14 cellular contexts compared by ENCODE assay signal in genomic region chr4:153241970-153242847, GRCh38. TPM values are rescaled to one million over a fixed set of nuclear protein-coding genes. Genes with fewer than 3 reads are reported as not detected.
DNase-seq lines count a peak whose midpoint lies in the region; ATAC-seq and TF ChIP-seq lines count a peak whose summit lies in the region.
"Had no signal": no experiment of that assay in that cellular context is flagged by ENCODE, and none has a peak within 500 bp of the region (broad histone marks: within the 10 kb centered on the region; RNA-seq: fewer than 3 reads in every experiment).

No MANE protein-coding gene starts in this region.

- RAD21 ChIA-PET in HCT116 (lab: Charles Lee; ENCODE audit: low non-redundant PET in 1 of 2, low total read pairs in 2 of 2, uncharacterized antibody in 2 of 2, unreplicated experiment in 2 of 2) = interaction anchor here in 1 of 2 experiments (0.7 kb wide), 1 partner anchor 519 kb away, joined by 3 read pairs; no protein-coding TSS in a partner anchor

- TF ChIP-seq RAD21 in HCT116 (IDR thresholded peaks at IDR 0.05; ENCODE audit: low read depth) = no peak

- intact Hi-C loops in HCT116 (cut with micrococcal nuclease) = no loop called here

- POLR2A ChIA-PET in HCT116 (lab: Charles Lee) = no interaction called here

- H4K20me1 ChIP-seq in HCT116 (ENCODE audit: insufficient read depth) = no peaks in the 10 kb centered on the region

- no peaks in the 10 kb centered on the region for H3K9me3 ChIP-seq in HCT116 (ENCODE audit: control insufficient read depth in 1 of 2, insufficient read depth in 1 of 2, low read depth in 1 of 2, low read length in 2 of 2)
- H3K9me3 ChIP-seq: ovary had no signal

- no peaks in the 10 kb centered on the region for H3K36me3 ChIP-seq in HCT116 (ENCODE audit: control insufficient read depth in 1 of 2, insufficient read depth in 2 of 2, low read length in 2 of 2)
- H3K36me3 ChIP-seq: ovary had no signal

- peaks cover 22 to 37% of the 10 kb centered on the region in 2 experiments for H3K4me1 ChIP-seq in HCT116 (ENCODE audit: control insufficient read depth in 1 of 2, insufficient read depth in 2 of 2, low read length in 2 of 2)

- TF ChIP-seq POLR2A in HCT116 (IDR thresholded peaks at IDR 0.05; ENCODE audit: borderline replicate concordance, extremely low read depth, insufficient read depth, insufficient read length) = no peak

- BruUV-seq in HCT116 (replicated peaks; lab: Mats Ljungman, UMichigan) = no TSS peak

- no peak overlapping the region for H3K9ac ChIP-seq in HCT116 (ENCODE audit: low read length)

- no peaks in the 10 kb centered on the region for H3K9me2 ChIP-seq in HCT116 (ENCODE audit: insufficient read depth)

- CTCF ChIA-PET in HCT116 (lab: Charles Lee) = no interaction called here

- H2AFZ ChIP-seq in HCT116 (ENCODE audit: low read depth, low read length, poor library complexity, severe bottlenecking) = no peak overlapping the region

- H3K79me2 ChIP-seq in HCT116 (ENCODE audit: insufficient read depth, low read length) = no peaks in the 10 kb centered on the region

- no peak overlapping the region for H3K27ac ChIP-seq in HCT116 (ENCODE audit: low read depth, low read length)
- H3K27ac ChIP-seq: ovary had no signal

- no peak overlapping the region for H3K4me3 ChIP-seq in HCT116 (replicated peaks in 1 of 2; ENCODE audit: low read depth in 1 of 2, low read length in 2 of 2)
- H3K4me3 ChIP-seq: K562, ovary had no signal

- no peak for TF ChIP-seq CTCF in HCT116 (IDR thresholded peaks at IDR 0.05 in 2 of 3, conservative IDR thresholded peaks at IDR 0.05 in 1 of 3; ENCODE audit: borderline replicate concordance in 1 of 3, insufficient read depth in 1 of 3, low read depth in 2 of 3, low read length in 2 of 3)

- DNase-seq in COLO668 (lab: John Stamatoyannopoulos, UW; ENCODE audit: unreplicated experiment) (peak; percentile 46), HCT116 (ENCODE audit: low read depth, low spot score) (no peak), iris pigment epithelial cell (ENCODE audit: low read depth) (peak; percentile 70), AML-193 (lab: John Stamatoyannopoulos, UW) (no peak), T-helper 1 cell (no peak)
- DNase-seq: activated effector memory CD4-positive, alpha-beta T cell treated with anti-CD3 and anti-CD28 coated beads, Interleukin-2, amount 50 U/mL, for 16 hours; CD4-positive, CD25-positive, alpha-beta regulatory T cell; ovary; T-helper 2 cell had no signal

- ATAC-seq in HCT116 = peak; percentile 29; the same call in 1 of the 2 replicates
- no peak for ATAC-seq in HG02571 (IDR thresholded peaks at IDR 0.05; ENCODE audit: unreplicated experiment)
- ATAC-seq in GM21737 (IDR thresholded peaks at IDR 0.05; ENCODE audit: unreplicated experiment) = no peak
- ATAC-seq: K562; stimulated activated memory B cell treated with anti-CD40 and anti-IgM and Interleukin-4, amounts not matched to agents 10 μg/mL and 1 μg/mL and 100 μg/mL, for 72 hours had no signal

- no peaks in the 10 kb centered on the region for H3K27me3 ChIP-seq in HCT116 (ENCODE audit: insufficient read depth, low read length)
- H3K27me3 ChIP-seq: ovary had no signal

- H3K4me2 ChIP-seq in HCT116 (ENCODE audit: low read length) = no peak overlapping the region

TF ChIP-seq in HCT116, 20 proteins besides CTCF, POLR2A, EP300 and RAD21:
- no peak for TF ChIP-seq POLR2AphosphoS5 (IDR thresholded peaks at IDR 0.05; ENCODE audit: low read depth, low read length)
- TF ChIP-seq TCF7L2 (IDR thresholded peaks at IDR 0.05; ENCODE audit: borderline replicate concordance, extremely low read depth, insufficient read depth, insufficient read length) = peak; percentile 48

TF ChIP-seq in PFSK-1, 5 proteins besides CTCF, POLR2A, EP300 and RAD21:
- TF ChIP-seq POLR2AphosphoS5 (IDR thresholded peaks at IDR 0.05; ENCODE audit: low read depth, low read length) (no peak), FOXP2 (optimal IDR thresholded peaks at IDR 0.05; ENCODE audit: borderline replicate concordance, extremely low read depth, extremely low read length, insufficient read depth) (no peak), REST (IDR thresholded peaks at IDR 0.05; ENCODE audit: insufficient read depth in 1 of 2, low read depth in 2 of 2, low read length in 2 of 2) (no peak), SIN3A (IDR thresholded peaks at IDR 0.05; ENCODE audit: borderline replicate concordance, insufficient read depth, low read length) (peak; percentile 93)
TF ChIP-seq in PFSK-1: peak in this region for 1.

RNA-seq across cellular contexts. Expression of gene TRIM2, which starts 38.0 kb away (rescaled TPM):
- 41.4 TPM for total RNA-seq in HCT116 (2021; ENCODE audit: unreplicated experiment)
- polyA plus RNA-seq in HCT116 (2012) = 18.1 and 23.8 TPM in 2 replicates
- polyA plus RNA-seq in PFSK-1 (2012; ENCODE audit: insufficient read length, low read depth) = 22.0 TPM

Comparison
In these comparisons a context has a peak if more than half of its experiments do, and no peak if none do; other contexts are left out.
1. DNase-seq: peak in COLO668 (single experiment) and iris pigment epithelial cell (single experiment); none in HCT116 (single experiment), AML-193 (0 of 2) and T-helper 1 cell (0 of 5).